Comparison of ENCODE assay signal across 23 cellular contexts in the genomic region with DNA sequence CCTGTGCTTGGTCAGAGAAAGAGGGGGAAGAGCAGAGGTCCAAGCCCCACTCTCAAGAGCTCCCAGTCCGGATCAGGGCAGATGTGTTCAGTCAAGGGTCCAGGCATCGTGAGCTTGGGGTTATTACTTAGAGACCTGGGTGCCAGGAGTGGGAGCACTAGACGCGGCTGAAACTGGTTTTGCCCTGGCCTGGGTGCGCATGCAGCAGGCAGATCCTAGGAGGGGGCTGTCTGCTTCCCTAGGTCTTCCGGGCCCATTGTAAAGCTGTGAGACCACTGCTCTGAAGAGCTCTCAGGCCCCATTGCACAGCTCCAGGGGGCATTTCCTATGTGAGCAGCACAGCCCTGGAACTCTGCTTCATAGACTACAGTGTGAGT.
"Had no signal": no experiment of that assay in that cellular context is flagged by ENCODE, and none has a peak within 500 bp of the region (broad histone marks: within the 10 kb centered on the region; RNA-seq: fewer than 3 reads in every experiment).

No MANE protein-coding gene starts in this region.

- H3K27me3 ChIP-seq: colonic mucosa, ovary, right atrium auricular region had no signal

- DNase-seq: cerebellar nuclear complex; colonic mucosa; dermis blood vessel endothelial cell; esophagus squamous epithelium; foreskin fibroblast; glutamatergic neuron; left cardiac atrium; left ventricle myocardium inferior; mesenchymal stem cell; midbrain; nephron progenitor cell; ovary; stimulated activated CD4-positive, alpha-beta T cell treated with anti-CD3 and anti-CD28 coated beads, Interleukin-15, amount 100 ng/mL, for 24 hours; stimulated activated CD4-positive, alpha-beta T cell treated with anti-CD3 and anti-CD28 coated beads, Interleukin-1b, Interleukin-23, amount 100 ng/mL, for 48 hours; stimulated activated CD4-positive, alpha-beta T cell treated with anti-CD3 and anti-CD28 coated beads, Interleukin-4, amount 100 ng/mL, for 24 hours; stimulated activated naive B cell treated with anti-CD40 and anti-IgM and Interleukin-4, amounts not matched to agents 10 μg/mL and 1 μg/mL and 100 μg/mL, for 72 hours; stimulated activated naive CD8-positive, alpha-beta T cell treated with anti-CD3 and anti-CD28 coated beads, Interleukin-15, amount 100 ng/mL, for 72 hours; transverse colon had no signal

- H3K27ac Mint-ChIP-seq: nephron progenitor cell; stimulated activated naive B cell treated with anti-CD40 and anti-IgM and Interleukin-4, amounts not matched to agents 10 μg/mL and 1 μg/mL and 100 μg/mL, for 72 hours; stimulated activated naive CD8-positive, alpha-beta T cell treated with anti-CD3 and anti-CD28 coated beads, Interleukin-15, amount 100 ng/mL, for 72 hours had no signal

- H3K4me1 Mint-ChIP-seq: stimulated activated naive B cell treated with anti-CD40 and anti-IgM and Interleukin-4, amounts not matched to agents 10 μg/mL and 1 μg/mL and 100 μg/mL, for 72 hours; stimulated activated naive CD8-positive, alpha-beta T cell treated with anti-CD3 and anti-CD28 coated beads, Interleukin-15, amount 100 ng/mL, for 72 hours had no signal

- H3K4me1 ChIP-seq: colonic mucosa, gastroesophageal sphincter, left ventricle myocardium inferior, right atrium auricular region, transverse colon had no signal

- H3K4me3 Mint-ChIP-seq: nephron progenitor cell; stimulated activated naive B cell treated with anti-CD40 and anti-IgM and Interleukin-4, amounts not matched to agents 10 μg/mL and 1 μg/mL and 100 μg/mL, for 72 hours; stimulated activated naive CD8-positive, alpha-beta T cell treated with anti-CD3 and anti-CD28 coated beads, Interleukin-15, amount 100 ng/mL, for 72 hours had no signal

- ATAC-seq: gastroesophageal sphincter; left cardiac atrium; stimulated activated naive B cell treated with anti-CD40 and anti-IgM and Interleukin-4, amounts not matched to agents 10 μg/mL and 1 μg/mL and 100 μg/mL, for 72 hours; stimulated activated naive CD8-positive, alpha-beta T cell treated with anti-CD3 and anti-CD28 coated beads, Interleukin-15, amount 100 ng/mL, for 72 hours had no signal

- H3K27ac ChIP-seq: colonic mucosa, esophagus squamous epithelium, gastroesophageal sphincter, left ventricle myocardium inferior, ovary, right atrium auricular region, thoracic aorta, transverse colon had no signal

- H3K4me3 ChIP-seq: colonic mucosa, esophagus squamous epithelium, gastroesophageal sphincter, left ventricle myocardium inferior, lung, ovary, right atrium auricular region, thoracic aorta, transverse colon had no signal

- FAIRE-seq: keratinocyte had no signal

- H3K9me3 ChIP-seq: colonic mucosa, esophagus squamous epithelium, gastroesophageal sphincter, left ventricle myocardium inferior, ovary, right atrium auricular region, thoracic aorta, transverse colon had no signal

- H3K9me3 Mint-ChIP-seq: stimulated activated naive B cell treated with anti-CD40 and anti-IgM and Interleukin-4, amounts not matched to agents 10 μg/mL and 1 μg/mL and 100 μg/mL, for 72 hours; stimulated activated naive CD8-positive, alpha-beta T cell treated with anti-CD3 and anti-CD28 coated beads, Interleukin-15, amount 100 ng/mL, for 72 hours had no signal

- H3K36me3 ChIP-seq: colonic mucosa, esophagus squamous epithelium, gastroesophageal sphincter, left ventricle myocardium inferior, ovary, right atrium auricular region, thoracic aorta, transverse colon had no signal

- H3K36me3 Mint-ChIP-seq: stimulated activated naive B cell treated with anti-CD40 and anti-IgM and Interleukin-4, amounts not matched to agents 10 μg/mL and 1 μg/mL and 100 μg/mL, for 72 hours had no signal
